Comparison of ENCODE assay signal across 18 cellular contexts in the genomic region with DNA sequence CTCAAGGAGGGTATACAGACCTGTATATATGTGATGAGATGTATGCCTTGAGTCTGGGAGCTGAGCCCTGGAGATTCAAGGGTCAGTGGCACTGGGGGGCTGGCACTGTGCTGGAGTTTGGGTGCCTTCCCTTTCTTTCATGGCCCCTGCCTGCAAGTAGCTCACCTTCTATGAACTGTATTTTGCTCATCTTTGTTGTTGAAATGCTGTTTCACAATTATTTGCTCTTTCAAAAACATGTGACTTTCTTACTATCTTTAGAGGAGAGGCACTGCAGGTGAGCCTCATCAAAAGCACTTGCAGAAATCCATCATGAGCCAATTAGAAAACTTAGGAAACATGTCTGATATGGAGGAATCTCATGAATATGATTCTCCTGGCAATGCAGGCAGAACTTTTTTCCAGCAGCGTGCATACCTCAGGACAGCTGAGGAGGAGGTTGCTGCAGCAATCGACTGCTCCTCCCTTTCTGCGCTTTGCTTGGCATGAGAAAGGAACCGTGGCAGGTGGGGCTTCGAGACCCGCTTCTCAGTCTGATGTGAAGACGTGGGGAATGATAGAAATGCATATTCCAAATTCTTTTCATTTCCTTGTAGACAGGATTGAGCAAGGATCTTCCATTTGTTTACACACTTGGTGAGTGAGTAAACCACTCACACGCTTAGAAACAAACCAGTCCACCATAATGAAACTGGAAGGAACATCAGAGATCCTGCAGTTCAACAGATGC.
DNase-seq lines count a peak whose midpoint lies in the region; ATAC-seq and TF ChIP-seq lines count a peak whose summit lies in the region.
"Had no signal": no experiment of that assay in that cellular context is flagged by ENCODE, and none has a peak within 500 bp of the region (broad histone marks: within the 10 kb centered on the region; RNA-seq: fewer than 3 reads in every experiment).

No MANE protein-coding gene starts in this region.

- H3K4me2 ChIP-seq in fibroblast of lung (ENCODE audit: extremely low read depth, insufficient read depth, low read length): peak overlapping the region; percentile 30
- H3K4me2 ChIP-seq: BLaER1 had no signal

- POLR2A ChIA-PET in CD8-positive, alpha-beta T cell (lab: Charles Lee): no interaction called here

- peaks cover 17% of the 10 kb centered on the region for H3K4me1 ChIP-seq in fibroblast of lung (ENCODE audit: control insufficient read depth, extremely low read depth, insufficient read depth, low read length)
- H3K4me1 ChIP-seq in CD8-positive, alpha-beta T cell (ENCODE audit: insufficient read depth, low read length): no peaks in the 10 kb centered on the region
- H3K4me1 ChIP-seq: heart right ventricle had no signal

- H3K27me3 ChIP-seq in fibroblast of lung (ENCODE audit: control insufficient read depth, insufficient read depth, low read length): no peaks in the 10 kb centered on the region
- H3K27me3 ChIP-seq in CD8-positive, alpha-beta T cell (ENCODE audit: insufficient read depth, low read length): no peaks in the 10 kb centered on the region
- H3K27me3 ChIP-seq: BLaER1 had no signal

- H3K27ac Mint-ChIP-seq in CD8-positive, alpha-beta T cell: no peak overlapping the region

- H4K20me1 ChIP-seq in fibroblast of lung (ENCODE audit: control insufficient read depth, extremely low read depth, insufficient read depth, low read length): no peaks in the 10 kb centered on the region
- H4K20me1 ChIP-seq: BLaER1 had no signal

- intact Hi-C loops in CD8-positive, alpha-beta T cell (cut with DNase I, micrococcal nuclease): no loop called here

- no peak overlapping the region for H2AFZ ChIP-seq in fibroblast of lung (ENCODE audit: low read length)

- no peaks in the 10 kb centered on the region for H3K36me3 ChIP-seq in fibroblast of lung (ENCODE audit: control insufficient read depth, insufficient read depth, low read length)
- H3K36me3 ChIP-seq in CD8-positive, alpha-beta T cell (ENCODE audit: insufficient read depth, low read length): no peaks in the 10 kb centered on the region
- H3K36me3 ChIP-seq: BLaER1, heart right ventricle had no signal

- DNase-seq in AG20443 (ENCODE audit: low spot score) (peak; percentile 77), NCI-H226 (peak; percentile 72), fibroblast of lung (ENCODE audit: low read depth in 2 of 2) (peak; percentile 53), myocyte (ENCODE audit: low read depth) (peak; percentile 44), iPS-NIHi11 (ENCODE audit: low spot score) (no peak), putamen (ENCODE audit: low spot score) (no peak)
- DNase-seq in CD8-positive, alpha-beta T cell: no peak
- DNase-seq: activated CD4-positive, alpha-beta T cell treated with anti-CD3 and anti-CD28 coated beads, Interleukin-2, amount 50 U/mL, for 1 hour; DND-41; heart right ventricle; KBM-7; NCI-H187; NCI-H82; occipital lobe; SHP77; stimulated activated CD4-positive, alpha-beta T cell treated with anti-CD3 and anti-CD28 coated beads, Interleukin-15, amount 100 ng/mL, for 24 hours had no signal

- TF ChIP-seq CTCF in fibroblast of lung (conservative IDR thresholded peaks at IDR 0.05 in 1 of 2, IDR thresholded peaks at IDR 0.05 in 1 of 2; ENCODE audit: low read depth in 1 of 2, low read length in 2 of 2): no peak
- no peak for TF ChIP-seq CTCF in CD8-positive, alpha-beta T cell (IDR thresholded peaks at IDR 0.05)

- H3K9ac ChIP-seq in fibroblast of lung (ENCODE audit: insufficient read depth, low read length): no peak overlapping the region
- H3K9ac ChIP-seq: BLaER1 had no signal

- ATAC-seq in CD8-positive, alpha-beta T cell: no peak
- no peak for ATAC-seq in GM21529 (IDR thresholded peaks at IDR 0.05; ENCODE audit: unreplicated experiment)
- ATAC-seq: heart right ventricle had no signal

- H3K36me3 Mint-ChIP-seq in CD8-positive, alpha-beta T cell: no peaks in the 10 kb centered on the region

- H3K27me3 Mint-ChIP-seq in CD8-positive, alpha-beta T cell (ENCODE audit: low read depth): no peaks in the 10 kb centered on the region

- H3K4me1 Mint-ChIP-seq in CD8-positive, alpha-beta T cell (ENCODE audit: low read depth): no peaks in the 10 kb centered on the region

- no peaks in the 10 kb centered on the region for H3K9me3 Mint-ChIP-seq in CD8-positive, alpha-beta T cell

- no peaks in the 10 kb centered on the region for H3K9me3 ChIP-seq in fibroblast of lung (ENCODE audit: control insufficient read depth, insufficient read depth, low read depth, low read length)
- H3K9me3 ChIP-seq in CD8-positive, alpha-beta T cell (ENCODE audit: low read length): no peaks in the 10 kb centered on the region

- H3K4me3 ChIP-seq in fibroblast of lung (replicated peaks in 1 of 4; ENCODE audit: control extremely low read depth in 1 of 4, insufficient read depth in 1 of 4, low read depth in 3 of 4, low read length in 4 of 4): peak overlapping the region in 1 of 4 experiments; percentile 27
- H3K4me3 ChIP-seq in CD8-positive, alpha-beta T cell (ENCODE audit: low read depth, low read length): no peak overlapping the region
- H3K4me3 ChIP-seq: BLaER1, heart right ventricle had no signal

- no peak overlapping the region for H3K4me3 Mint-ChIP-seq in CD8-positive, alpha-beta T cell

- H3K79me2 ChIP-seq in fibroblast of lung (ENCODE audit: control insufficient read depth, insufficient read depth, low read length): no peaks in the 10 kb centered on the region

- peak overlapping the region; percentile 61 for H3K27ac ChIP-seq in fibroblast of lung (ENCODE audit: insufficient read depth, low read length)
- H3K27ac ChIP-seq in CD8-positive, alpha-beta T cell (ENCODE audit: low read depth, low read length): no peak overlapping the region
- H3K27ac ChIP-seq: BLaER1, heart right ventricle had no signal

- CTCF ChIA-PET in CD8-positive, alpha-beta T cell (lab: Charles Lee): no interaction called here

Comparison
In these comparisons a context has a peak if more than half of its experiments do, and no peak if none do; other contexts are left out.
1. DNase-seq: peak in AG20443 (single experiment), NCI-H226 (single experiment), fibroblast of lung (2 of 2) and myocyte (single experiment); none in CD8-positive, alpha-beta T cell (0 of 7), iPS-NIHi11 (single experiment) and putamen (single experiment).